In the genomic region with DNA sequence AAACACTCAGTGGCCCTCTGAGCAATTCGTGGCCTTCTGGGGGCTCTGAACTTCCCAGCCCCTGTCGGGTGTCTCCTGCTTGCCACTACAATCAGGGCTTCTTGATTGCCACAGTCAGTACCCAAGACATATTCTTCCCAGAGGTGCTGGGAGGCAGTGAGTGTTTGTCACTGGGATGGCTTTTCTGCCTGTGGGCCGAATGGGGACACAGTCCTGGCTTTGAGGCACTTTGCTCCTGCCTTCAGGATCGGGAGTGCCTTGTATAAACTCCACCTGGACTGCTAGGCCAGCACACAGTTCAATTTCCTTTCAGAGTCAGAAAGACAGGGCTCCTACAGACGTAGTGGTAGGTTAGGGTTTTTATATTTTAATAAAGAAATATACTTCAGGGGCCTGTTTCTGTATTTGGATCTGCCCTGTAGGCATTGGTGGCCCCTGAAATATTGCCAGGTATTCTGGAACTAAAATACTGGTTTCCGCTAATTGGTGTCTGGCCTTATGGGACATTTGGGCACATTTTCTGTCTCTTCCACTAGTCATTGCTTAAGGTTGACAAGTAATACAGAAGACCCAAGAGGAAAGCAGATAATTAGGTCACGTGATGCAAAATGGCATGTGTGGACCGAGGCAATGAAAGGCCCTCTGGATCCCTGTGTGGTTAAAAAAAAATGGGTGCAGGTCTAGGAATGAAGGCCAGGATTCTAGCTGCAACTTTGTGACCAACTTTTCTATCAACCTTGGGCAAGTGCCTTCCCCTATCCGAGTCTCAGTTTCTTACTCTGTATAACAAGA, we compare ENCODE assay signal across 17 cellular contexts.
A peak's percentile ranks its signal among the peaks of the same experiment; 100 is the strongest.
DNase-seq lines count a peak whose midpoint lies in the region; ATAC-seq, FAIRE-seq and TF ChIP-seq lines count a peak whose summit lies in the region.
"Had no signal": no experiment of that assay in that cellular context is flagged by ENCODE, and none has a peak within 500 bp of the region (broad histone marks: within the 10 kb centered on the region; RNA-seq: fewer than 3 reads in every experiment).

No MANE protein-coding gene starts in this region.

- H3K36me3 Mint-ChIP-seq in activated T-helper 2 cell treated with anti-CD3 and anti-CD28 coated beads, Interferon-gamma antibody, Interleukin-2, Interleukin-4, amounts not matched to agents 10 μg/mL and 5 μg/mL and 100 μg/mL, durations not matched to agents 14 hours and 24 hours and 36 hours (ENCODE audit: low read depth), result no peaks in the 10 kb centered on the region
- H3K36me3 Mint-ChIP-seq: CD4-positive, alpha-beta memory T cell had no signal

- FAIRE-seq in HepG2 (lab: Jason Lieb, UNC) (no peak), K562 (lab: Jason Lieb, UNC) (no peak)
- FAIRE-seq: GM12892 had no signal

- no peaks in the 10 kb centered on the region for H4K20me1 ChIP-seq in HepG2 (ENCODE audit: insufficient read depth, low read length)
- H4K20me1 ChIP-seq in K562 (replicated peaks; ENCODE audit: control insufficient read depth, insufficient read depth, low read length), result no peaks in the 10 kb centered on the region; the same call in 1 of the 2 replicates

- TF ChIP-seq EP300 in HepG2 (IDR thresholded peaks at IDR 0.05; ENCODE audit: low read depth in 2 of 2, low read length in 2 of 2), result no peak
- TF ChIP-seq EP300 in HepG2 (CRISPR knock-in tag; IDR thresholded peaks at IDR 0.05; ENCODE audit: borderline replicate concordance), result no peak
- TF ChIP-seq EP300 in K562 (IDR thresholded peaks at IDR 0.05; ENCODE audit: low read length), result no peak
- TF ChIP-seq EP300 in sigmoid colon (IDR thresholded peaks at IDR 0.05), result no peak

- H3K79me2 ChIP-seq in HepG2 (ENCODE audit: insufficient read depth, low read length), result no peaks in the 10 kb centered on the region
- H3K79me2 ChIP-seq in K562 (ENCODE audit: control insufficient read depth, insufficient read depth, low read length), result no peaks in the 10 kb centered on the region

- H3K4me3 ChIP-seq in HepG2 (replicated peaks in 1 of 3; ENCODE audit: insufficient read depth in 1 of 3, low read depth in 2 of 3, low read length in 3 of 3) (no peak overlapping the region), right lobe of liver (no peak overlapping the region), K562 (no peak overlapping the region), sigmoid colon (no peak overlapping the region)
- H3K4me3 ChIP-seq: GM23338 had no signal

- TF ChIP-seq RAD21 in HepG2 (CRISPR knock-in tag; IDR thresholded peaks at IDR 0.05), result no peak
- no peak for TF ChIP-seq RAD21 in K562 (CRISPR knock-in tag; conservative IDR thresholded peaks at IDR 0.05 in 1 of 2, IDR thresholded peaks at IDR 0.05 in 1 of 2)

- ATAC-seq in HepG2 (no peak), right lobe of liver (no peak), K562 (no peak)
- ATAC-seq: GM23338, HCT116 had no signal

- H3K9me3 Mint-ChIP-seq in activated T-helper 2 cell treated with anti-CD3 and anti-CD28 coated beads, Interferon-gamma antibody, Interleukin-2, Interleukin-4, amounts not matched to agents 10 μg/mL and 5 μg/mL and 100 μg/mL, durations not matched to agents 14 hours and 24 hours and 36 hours, result no peaks in the 10 kb centered on the region
- H3K9me3 Mint-ChIP-seq: GM23338, H9 had no signal

- no peaks in the 10 kb centered on the region for H3K36me3 ChIP-seq in HepG2 (replicated peaks in 1 of 2; ENCODE audit: control insufficient read depth in 1 of 2, insufficient read depth in 2 of 2, low read length in 2 of 2)
- H3K36me3 ChIP-seq in right lobe of liver, result no peaks in the 10 kb centered on the region
- no peaks in the 10 kb centered on the region for H3K36me3 ChIP-seq in K562 (ENCODE audit: control insufficient read depth, insufficient read depth, low read length)
- H3K36me3 ChIP-seq in sigmoid colon, result peaks cover 0 to 4% (median 0%) of the 10 kb centered on the region in 4 donors

- intact Hi-C loops in HepG2 (cut with micrococcal nuclease; ENCODE audit: unreplicated experiment), result no loop called here
- intact Hi-C loops in right lobe of liver (cut with DNase I), result no loop called here
- intact Hi-C loops in K562 (cut with micrococcal nuclease), result no loop called here
- intact Hi-C loops in sigmoid colon (cut with DNase I), result no loop called here
- intact Hi-C loops in activated T-helper 2 cell treated with anti-CD3 and anti-CD28 coated beads, Interferon-gamma antibody, Interleukin-2, Interleukin-4, amounts not matched to agents 10 μg/mL and 5 μg/mL and 100 μg/mL, durations not matched to agents 14 hours and 24 hours and 36 hours (cut with micrococcal nuclease), result no loop called here

- H3K4me3 Mint-ChIP-seq in activated T-helper 2 cell treated with anti-CD3 and anti-CD28 coated beads, Interferon-gamma antibody, Interleukin-2, Interleukin-4, amounts not matched to agents 10 μg/mL and 5 μg/mL and 100 μg/mL, durations not matched to agents 14 hours and 24 hours and 36 hours (ENCODE audit: low read depth), result no peak overlapping the region
- H3K4me3 Mint-ChIP-seq: CD4-positive, alpha-beta memory T cell; GM23338; H9 had no signal

- in situ Hi-C loops in HepG2 (cut with HindIII; ENCODE audit: extremely low pct_ligation_motif_present, low pct_unique_long_range_greater_than_20kb) (no loop called here), K562 (cut with MboI) (no loop called here)

- H3K4me1 Mint-ChIP-seq in activated T-helper 2 cell treated with anti-CD3 and anti-CD28 coated beads, Interferon-gamma antibody, Interleukin-2, Interleukin-4, amounts not matched to agents 10 μg/mL and 5 μg/mL and 100 μg/mL, durations not matched to agents 14 hours and 24 hours and 36 hours (ENCODE audit: low read depth), result no peaks in the 10 kb centered on the region
- H3K4me1 Mint-ChIP-seq: CD4-positive, alpha-beta memory T cell; GM23338 had no signal

- TF ChIP-seq CTCF in HepG2 (CRISPR knock-in tag; IDR thresholded peaks at IDR 0.05) (no peak), right lobe of liver (IDR thresholded peaks at IDR 0.05) (no peak), K562 (IDR thresholded peaks at IDR 0.05 in 2 of 3, conservative IDR thresholded peaks at IDR 0.05 in 1 of 3; ENCODE audit: insufficient read depth in 2 of 3, low read depth in 1 of 3, low read length in 3 of 3) (no peak), sigmoid colon (IDR thresholded peaks at IDR 0.05) (no peak)

- H3K27ac ChIP-seq in HepG2 (ENCODE audit: extremely low read length, insufficient read depth, low read length), result no peak overlapping the region
- no peak overlapping the region for H3K27ac ChIP-seq in right lobe of liver
- H3K27ac ChIP-seq in K562 (ENCODE audit: extremely low read depth, low read depth, low read length), result no peak overlapping the region
- H3K27ac ChIP-seq in sigmoid colon, result no peak overlapping the region

- no peaks in the 10 kb centered on the region for H3K4me1 ChIP-seq in HepG2 (ENCODE audit: insufficient read depth, low read length)
- H3K4me1 ChIP-seq in right lobe of liver, result no peaks in the 10 kb centered on the region
- peaks cover 0 to 3% of the 10 kb centered on the region in 2 experiments; a peak in 1 of 5 replicates for H3K4me1 ChIP-seq in K562 (replicated peaks in 1 of 2; ENCODE audit: control insufficient read depth in 2 of 2, insufficient read depth in 2 of 2, low read length in 2 of 2)
- no peaks in the 10 kb centered on the region for H3K4me1 ChIP-seq in sigmoid colon

- DNase-seq in HepG2 (ENCODE audit: low spot score), result no peak
- DNase-seq in right lobe of liver, result no peak
- no peak for DNase-seq in K562 (ENCODE audit: extremely low read depth in 1 of 4, low spot score in 3 of 4)
- DNase-seq in sigmoid colon, result peak; percentile 19
- no peak for DNase-seq in dermis blood vessel endothelial cell
- DNase-seq in activated T-helper 2 cell treated with anti-CD3 and anti-CD28 coated beads, Interferon-gamma antibody, Interleukin-2, Interleukin-4, amounts not matched to agents 10 μg/mL and 5 μg/mL and 100 μg/mL, durations not matched to agents 14 hours and 24 hours and 36 hours (ENCODE audit: low spot score), result no peak
- DNase-seq: C1 segment of cervical spinal cord; Calu3; CD4-positive, alpha-beta memory T cell; COR-L47; DMS53; DMS79 treated with DMSO at 0.1 percent for 48 hours; GF-D8; H9 had no signal

- H3K9me3 ChIP-seq in HepG2 (ENCODE audit: low read length), result no peaks in the 10 kb centered on the region
- H3K9me3 ChIP-seq in right lobe of liver, result no peaks in the 10 kb centered on the region
- H3K9me3 ChIP-seq in K562 (replicated peaks; ENCODE audit: control insufficient read depth, insufficient read depth, low read depth, low read length), result no peaks in the 10 kb centered on the region
- H3K9me3 ChIP-seq in sigmoid colon, result no peaks in the 10 kb centered on the region

- no peak overlapping the region for H3K4me2 ChIP-seq in HepG2 (ENCODE audit: low read depth, low read length)
- H3K4me2 ChIP-seq in K562 (ENCODE audit: insufficient read depth, low read length), result no peak overlapping the region
- H3K4me2 ChIP-seq: GM23338 had no signal

- BruUV-seq in HepG2 (replicated peaks; lab: Mats Ljungman, UMichigan) (no TSS peak), K562 (replicated peaks; lab: Mats Ljungman, UMichigan) (no TSS peak)

- CTCF ChIA-PET in HepG2 (lab: Yijun Ruan, JAX; ENCODE audit: low intra/inter-chr PET ratio, low total read pairs), result no interaction called here
- CTCF ChIA-PET in K562 (lab: Yijun Ruan, JAX; ENCODE audit: low intra/inter-chr PET ratio), result no interaction called here

- H3K9ac ChIP-seq in HepG2 (ENCODE audit: insufficient read depth, low read depth, low read length) (no peak overlapping the region), K562 (ENCODE audit: insufficient read depth in 1 of 2, low read depth in 2 of 2, low read length in 2 of 2) (no peak overlapping the region)

- no peak overlapping the region for H2AFZ ChIP-seq in HepG2 (ENCODE audit: low read length)
- no peak overlapping the region for H2AFZ ChIP-seq in K562 (ENCODE audit: low read depth, low read length)
- H2AFZ ChIP-seq: GM23338 had no signal

- WGBS in HepG2 (ENCODE audit: low lambda C conversion rate), result 17% methylated on average over 6 of the region's 9 CpGs
- 72% methylated on average over 5 of the region's 9 CpGs for WGBS in right lobe of liver (ENCODE audit: insufficient coverage, low coverage, low lambda C conversion rate, missing lambda C conversion rate)
- 6% methylated on average over 9 of the region's 9 CpGs for WGBS in K562 (ENCODE audit: insufficient coverage, low coverage, missing lambda C conversion rate)
- 77 to 81% methylated on average over 9 of the region's 9 CpGs for WGBS in sigmoid colon, 2 donors

- no peaks in the 10 kb centered on the region for H3K9me1 ChIP-seq in K562 (ENCODE audit: control insufficient read depth, insufficient read depth, low read length)

- H3K27me3 Mint-ChIP-seq in activated T-helper 2 cell treated with anti-CD3 and anti-CD28 coated beads, Interferon-gamma antibody, Interleukin-2, Interleukin-4, amounts not matched to agents 10 μg/mL and 5 μg/mL and 100 μg/mL, durations not matched to agents 14 hours and 24 hours and 36 hours (ENCODE audit: low read depth), result no peaks in the 10 kb centered on the region
- H3K27me3 Mint-ChIP-seq: CD4-positive, alpha-beta memory T cell had no signal

- TF ChIP-seq POLR2A in HepG2 (IDR thresholded peaks at IDR 0.05; ENCODE audit: insufficient read depth in 1 of 2, low read depth in 2 of 2, low read length in 2 of 2), result no peak
- no peak for TF ChIP-seq POLR2A in right lobe of liver (IDR thresholded peaks at IDR 0.05)
- TF ChIP-seq POLR2A in K562 (conservative IDR thresholded peaks at IDR 0.05), result no peak
- no peak for TF ChIP-seq POLR2A in sigmoid colon (IDR thresholded peaks at IDR 0.05)

- no peak overlapping the region for H3K27ac Mint-ChIP-seq in activated T-helper 2 cell treated with anti-CD3 and anti-CD28 coated beads, Interferon-gamma antibody, Interleukin-2, Interleukin-4, amounts not matched to agents 10 μg/mL and 5 μg/mL and 100 μg/mL, durations not matched to agents 14 hours and 24 hours and 36 hours
- H3K27ac Mint-ChIP-seq: CD4-positive, alpha-beta memory T cell; GM23338; H9 had no signal

- H3K27me3 ChIP-seq in HepG2 (ENCODE audit: control insufficient read depth in 1 of 2, insufficient read depth in 2 of 2, low read length in 2 of 2), result peaks cover 0 to 13% of the 10 kb centered on the region in 2 experiments; a peak in 1 of 5 replicates
- H3K27me3 ChIP-seq in right lobe of liver, result no peaks in the 10 kb centered on the region
- peaks cover 13 to 65% of the 10 kb centered on the region in 2 experiments; a peak in 4 of 5 replicates for H3K27me3 ChIP-seq in K562 (ENCODE audit: control insufficient read depth in 2 of 2, insufficient read depth in 2 of 2, low read length in 2 of 2)
- H3K27me3 ChIP-seq in sigmoid colon, result no peaks in the 10 kb centered on the region

- POLR2A ChIA-PET in HepG2 (lab: Yijun Ruan, JAX) (no interaction called here), K562 (lab: Yijun Ruan, JAX) (interaction anchor here (0.8 to 1.1 kb wide), 2 partner anchors 10 to 47 kb away, joined by 3 read pairs; no protein-coding TSS in a partner anchor)

Comparison
In these comparisons a context has a peak if more than half of its experiments do, and no peak if none do; other contexts are left out.
1. Of the 241 proteins assayed by ChIP-seq in both HepG2 and K562: peak only in HepG2: none; only in K562: TFE3; in both: RAD51; in neither: 237; mixed calls (peak in some experiments, not most) for 2.